Comparison of ENCODE assay signal across 9 cellular contexts in the genomic region with DNA sequence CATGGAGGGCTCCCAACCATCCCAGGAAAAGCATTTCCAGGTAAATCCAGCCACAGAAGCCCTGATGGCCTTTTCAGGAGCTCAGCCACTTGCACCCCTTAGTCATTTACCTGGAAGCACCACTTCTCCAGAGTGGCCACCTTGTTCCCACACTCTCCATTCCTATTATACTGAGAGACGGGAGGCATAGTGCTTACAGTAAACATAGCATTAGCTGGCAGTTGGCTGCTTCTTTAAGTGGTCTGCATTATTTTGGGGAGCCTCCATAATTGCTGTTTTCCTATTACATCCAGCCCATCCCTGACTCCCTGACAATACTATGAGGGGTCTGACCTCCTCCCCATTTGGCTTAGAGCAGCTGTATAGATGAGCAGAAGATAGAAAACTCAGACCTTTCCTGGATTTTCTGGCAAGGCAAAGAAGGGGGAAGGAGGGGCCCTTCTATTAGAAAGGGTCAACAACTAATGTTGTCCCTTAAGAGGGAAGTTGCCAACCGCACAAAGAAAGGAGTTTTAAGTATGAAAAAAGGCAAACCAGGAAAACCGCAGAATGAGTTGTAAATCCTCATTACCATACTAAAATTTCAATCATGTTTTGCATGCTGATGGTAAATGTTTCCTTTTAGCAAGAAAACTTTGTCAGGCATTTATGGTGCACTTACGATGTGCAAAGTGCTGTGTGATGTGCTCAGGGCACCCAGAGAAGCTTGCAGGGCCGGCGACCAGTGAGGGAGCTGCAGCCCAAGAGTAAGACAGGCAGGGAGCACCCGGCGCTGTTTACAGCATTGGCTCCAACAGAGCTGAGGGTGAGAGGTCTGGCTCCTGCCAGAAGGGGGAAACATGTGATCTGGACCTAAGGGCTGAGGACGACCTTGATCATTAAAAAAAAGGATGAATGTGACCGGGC.
DNase-seq lines count a peak whose midpoint lies in the region; ATAC-seq, FAIRE-seq and TF ChIP-seq lines count a peak whose summit lies in the region.
"Had no signal": no experiment of that assay in that cellular context is flagged by ENCODE, and none has a peak within 500 bp of the region (broad histone marks: within the 10 kb centered on the region; RNA-seq: fewer than 3 reads in every experiment).

No MANE protein-coding gene starts in this region.

- DNase-seq in Right ventricle myocardium inferior (ENCODE audit: missing footprints) (no peak), cardiac septum (ENCODE audit: low spot score) (no peak), astrocyte of the hippocampus (ENCODE audit: low read depth, low spot score) (peak; percentile 81), kidney glomerular epithelial cell (lab: John Stamatoyannopoulos, UW) (peak; percentile 3), D721Med (ENCODE audit: insufficient read length, low spot score) (no peak), NCI-H2029 (lab: John Stamatoyannopoulos, UW) (no peak)

- TF ChIP-seq CTCF in D721Med (IDR thresholded peaks at IDR 0.05; ENCODE audit: insufficient read depth, missing control alignments): no peak

- no peak for FAIRE-seq in D721Med (lab: Jason Lieb, UNC)
- FAIRE-seq: colon had no signal

- ATAC-seq in Right ventricle myocardium inferior: peak; percentile 89
- ATAC-seq in HG02678 (IDR thresholded peaks at IDR 0.05; ENCODE audit: unreplicated experiment): no peak
- ATAC-seq in GM21390 (IDR thresholded peaks at IDR 0.05; ENCODE audit: unreplicated experiment): no peak

- intact Hi-C loops in Right ventricle myocardium inferior (cut with DNase I) (no loop called here), cardiac septum (cut with DNase I) (no loop called here)

Comparison
In these comparisons a context has a peak if more than half of its experiments do, and no peak if none do; other contexts are left out.
1. DNase-seq: peak in astrocyte of the hippocampus (single experiment) and kidney glomerular epithelial cell (single experiment); none in Right ventricle myocardium inferior (single experiment), cardiac septum (single experiment), D721Med (single experiment) and NCI-H2029 (single experiment).